Comparison of ENCODE assay signal across 27 cellular contexts in the genomic region with DNA sequence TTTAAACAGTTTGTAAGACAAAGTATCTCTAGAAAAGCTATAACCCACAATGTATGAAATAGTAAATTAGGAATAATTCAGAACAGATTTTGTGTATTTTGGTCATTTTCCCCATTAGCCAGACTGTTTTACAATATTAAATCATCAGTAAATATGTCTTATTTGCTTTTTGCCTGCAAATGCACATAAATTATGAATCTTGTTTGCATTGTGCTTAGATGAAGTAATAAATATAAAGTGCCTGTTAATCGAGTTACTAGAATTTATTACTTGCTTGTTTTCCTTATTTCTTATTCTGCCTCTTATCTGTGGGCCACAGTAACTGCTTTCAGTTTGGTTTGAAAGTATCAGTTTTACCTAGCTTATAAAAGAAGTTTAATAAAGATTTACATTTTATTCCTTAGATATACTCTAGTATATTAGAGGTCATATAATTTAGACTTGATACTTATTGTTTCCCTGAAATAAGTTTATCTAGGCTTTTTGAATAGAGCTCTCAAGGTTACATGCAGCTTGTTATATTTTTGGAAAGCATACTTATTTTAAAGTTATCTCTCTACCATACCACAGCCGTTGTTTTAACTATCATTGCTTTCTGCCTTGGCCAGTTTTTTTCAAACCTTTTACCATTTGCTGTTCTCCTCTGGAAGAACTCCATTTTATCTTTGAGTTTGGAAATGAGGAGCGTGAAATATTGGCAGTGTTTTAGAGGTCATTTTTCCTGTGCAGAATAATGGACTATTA.
"Had no signal": no experiment of that assay in that cellular context is flagged by ENCODE, and none has a peak within 500 bp of the region (broad histone marks: within the 10 kb centered on the region; RNA-seq: fewer than 3 reads in every experiment).

No MANE protein-coding gene starts in this region.

- H3K9me3 Mint-ChIP-seq: activated B cell treated with CpG ODN at 0.5 μM for 24 hours; activated CD4-positive, alpha-beta T cell treated with anti-CD3 and anti-CD28 coated beads, Interleukin-2, amount 10 ng/mL, durations not matched to agents 24 days and 14 days; activated naive CD4-positive, alpha-beta T cell treated with anti-CD3 and anti-CD28 coated beads, Interleukin-2, amount 50 U/mL, for 24 hours; activated T-cell treated with anti-CD3 and anti-CD28 coated beads, Interleukin-2, amount 50 U/mL, for 24 hours; activated T-helper 1 cell treated with anti-CD3 and anti-CD28 coated beads, Interleukin-12 subunit alpha, Interleukin-12 subunit beta, Interleukin-2, Interleukin-4 antibody, amounts not matched to agents 30 ng/mL and 10 ng/mL and 1 ng/mL, durations not matched to agents 14 hours and 24 hours and 36 hours; IgD-negative memory B cell; T-cell had no signal

- H3K27me3 ChIP-seq: SJSA1 had no signal

- H3K27me3 Mint-ChIP-seq: activated B cell treated with CpG ODN at 0.5 μM for 24 hours; activated CD4-positive, alpha-beta T cell treated with anti-CD3 and anti-CD28 coated beads, Interleukin-2, amount 10 ng/mL, durations not matched to agents 24 days and 14 days; activated CD8-positive, alpha-beta memory T cell treated with anti-CD3 and anti-CD28 coated beads, Interleukin-2, amount 10 ng/mL, durations not matched to agents 7 days and 5 days; activated naive CD4-positive, alpha-beta T cell treated with anti-CD3 and anti-CD28 coated beads, Interleukin-2, amount 50 U/mL, for 24 hours; activated T-cell treated with anti-CD3 and anti-CD28 coated beads, Interleukin-2, amount 50 U/mL, for 24 hours; IgD-negative memory B cell; T-cell had no signal

- H3K4me3 ChIP-seq: SJSA1 had no signal

- H3K27ac Mint-ChIP-seq: activated B cell treated with CpG ODN at 0.5 μM for 24 hours; activated CD4-positive, alpha-beta T cell treated with anti-CD3 and anti-CD28 coated beads, Interleukin-2, amount 10 ng/mL, durations not matched to agents 24 days and 14 days; activated CD8-positive, alpha-beta memory T cell treated with anti-CD3 and anti-CD28 coated beads, Interleukin-2, amount 10 ng/mL, durations not matched to agents 7 days and 5 days; activated naive CD4-positive, alpha-beta T cell treated with anti-CD3 and anti-CD28 coated beads, Interleukin-2, amount 50 U/mL, for 24 hours; activated T-cell treated with anti-CD3 and anti-CD28 coated beads, Interleukin-2, amount 50 U/mL, for 24 hours; activated T-helper 1 cell treated with anti-CD3 and anti-CD28 coated beads, Interleukin-12 subunit alpha, Interleukin-12 subunit beta, Interleukin-2, Interleukin-4 antibody, amounts not matched to agents 30 ng/mL and 10 ng/mL and 1 ng/mL, durations not matched to agents 14 hours and 24 hours and 36 hours; IgD-negative memory B cell; T-cell had no signal

- H3K4me1 Mint-ChIP-seq: activated B cell treated with CpG ODN at 0.5 μM for 24 hours; activated CD4-positive, alpha-beta T cell treated with anti-CD3 and anti-CD28 coated beads, Interleukin-2, amount 10 ng/mL, durations not matched to agents 24 days and 14 days; activated CD8-positive, alpha-beta memory T cell treated with anti-CD3 and anti-CD28 coated beads, Interleukin-2, amount 10 ng/mL, durations not matched to agents 7 days and 5 days; activated naive CD4-positive, alpha-beta T cell treated with anti-CD3 and anti-CD28 coated beads, Interleukin-2, amount 50 U/mL, for 24 hours; IgD-negative memory B cell; T-cell had no signal

- H3K4me3 Mint-ChIP-seq: activated B cell treated with CpG ODN at 0.5 μM for 24 hours; activated CD4-positive, alpha-beta T cell treated with anti-CD3 and anti-CD28 coated beads, Interleukin-2, amount 10 ng/mL, durations not matched to agents 24 days and 14 days; activated CD8-positive, alpha-beta memory T cell treated with anti-CD3 and anti-CD28 coated beads, Interleukin-2, amount 10 ng/mL, durations not matched to agents 7 days and 5 days; activated naive CD4-positive, alpha-beta T cell treated with anti-CD3 and anti-CD28 coated beads, Interleukin-2, amount 50 U/mL, for 24 hours; activated T-cell treated with anti-CD3 and anti-CD28 coated beads, Interleukin-2, amount 50 U/mL, for 24 hours; activated T-helper 1 cell treated with anti-CD3 and anti-CD28 coated beads, Interleukin-12 subunit alpha, Interleukin-12 subunit beta, Interleukin-2, Interleukin-4 antibody, amounts not matched to agents 30 ng/mL and 10 ng/mL and 1 ng/mL, durations not matched to agents 14 hours and 24 hours and 36 hours; IgD-negative memory B cell; T-cell had no signal

- H3K27ac ChIP-seq: SJSA1 had no signal

- H3K4me1 ChIP-seq: SJSA1 had no signal

- H3K9me3 ChIP-seq: SJSA1 had no signal

- H3K36me3 Mint-ChIP-seq: activated CD8-positive, alpha-beta memory T cell treated with anti-CD3 and anti-CD28 coated beads, Interleukin-2, amount 10 ng/mL, durations not matched to agents 7 days and 5 days; activated naive CD4-positive, alpha-beta T cell treated with anti-CD3 and anti-CD28 coated beads, Interleukin-2, amount 50 U/mL, for 24 hours; T-cell had no signal

- H3K36me3 ChIP-seq: SJSA1 had no signal

- ATAC-seq: activated CD8-positive, alpha-beta memory T cell treated with anti-CD3 and anti-CD28 coated beads, Interleukin-2, amount 10 ng/mL, durations not matched to agents 7 days and 5 days; Panc1; T-cell had no signal

- DNase-seq: activated B cell treated with CpG ODN at 0.5 μM for 24 hours; activated CD4-positive, alpha-beta T cell treated with anti-CD3 and anti-CD28 coated beads for 1 hour; activated CD4-positive, alpha-beta T cell treated with anti-CD3 and anti-CD28 coated beads, Interleukin-2, amount 10 ng/mL, durations not matched to agents 24 days and 14 days; activated CD4-positive, alpha-beta T cell treated with anti-CD3 and anti-CD28 coated beads, Interleukin-2, amount 50 U/mL, for 48 hours; activated CD8-positive, alpha-beta memory T cell treated with anti-CD3 and anti-CD28 coated beads, Interleukin-2, amount 10 ng/mL, durations not matched to agents 7 days and 5 days; activated effector memory CD4-positive, alpha-beta T cell treated with Interleukin-2 at 50 U/mL for 16 hours; activated naive CD4-positive, alpha-beta T cell; activated T-cell treated with anti-CD3 and anti-CD28 coated beads, Interleukin-2, amount 50 U/mL, for 24 hours; aorta; KG1; NCI-H1092; NCI-H1417; NCI-H1930; NCI-H2171; NCI-H2227 treated with DMSO at 0.1 percent for 48 hours; NCI-H526; NCI-H774; RPMI8226; SHP77; T-cell; T-helper 2 cell; T1000 had no signal
